ENCODE assay signal across 21 cellular contexts in the genomic region with DNA sequence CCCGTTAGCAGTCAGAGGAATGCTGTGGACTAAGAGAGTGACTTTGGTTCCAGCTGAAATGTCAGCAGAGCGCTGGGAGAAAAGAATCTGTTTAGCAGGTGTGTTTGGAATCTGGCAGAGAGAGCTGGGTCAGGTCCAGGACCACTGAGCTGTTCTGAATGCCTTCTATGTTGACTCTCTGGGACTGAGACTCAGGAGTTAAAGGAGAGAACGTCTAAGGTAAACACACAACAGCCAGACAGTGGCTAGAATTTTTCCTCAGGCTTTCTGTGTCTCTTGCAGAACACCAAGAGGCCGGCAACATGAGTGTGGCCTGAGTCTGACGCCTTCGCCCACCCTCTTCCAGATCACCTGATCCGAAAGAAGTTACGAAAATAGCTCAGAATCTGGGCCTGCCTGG.
DNase-seq lines count a peak whose midpoint lies in the region; ATAC-seq and TF ChIP-seq lines count a peak whose summit lies in the region.
"Had no signal": no experiment of that assay in that cellular context is flagged by ENCODE, and none has a peak within 500 bp of the region (broad histone marks: within the 10 kb centered on the region; RNA-seq: fewer than 3 reads in every experiment).

No MANE protein-coding gene starts in this region.

- H3K9me3 ChIP-seq in right cardiac atrium (ENCODE audit: control insufficient read depth, low read length), result no peaks in the 10 kb centered on the region
- H3K9me3 ChIP-seq in CD4-positive, alpha-beta T cell (ENCODE audit: control insufficient read depth, low read length), result no peaks in the 10 kb centered on the region

- ATAC-seq in Right ventricle myocardium superior (ENCODE audit: poor library complexity) (peak; percentile 83), right cardiac atrium (peak; percentile 45 to 57)
- ATAC-seq in CD4-positive, alpha-beta T cell (ENCODE audit: poor library complexity), result no peak
- ATAC-seq in activated naive CD8-positive, alpha-beta T cell treated with anti-CD3 and anti-CD28 coated beads, Interleukin-2, amount 50 U/mL, for 24 hours, result no peak
- ATAC-seq: activated T-cell treated with anti-CD3 and anti-CD28 coated beads, Interleukin-2, amount 50 U/mL, for 4 hours; stimulated activated memory B cell treated with anti-CD40 and anti-IgM and Interleukin-4, amounts not matched to agents 10 μg/mL and 1 μg/mL and 100 μg/mL, for 72 hours had no signal

- POLR2A ChIA-PET in CD4-positive, alpha-beta T cell (lab: Charles Lee), result no interaction called here

- no peak for TF ChIP-seq CTCF in progenitor cell of endocrine pancreas (IDR thresholded peaks at IDR 0.05; ENCODE audit: unreplicated experiment)
- no peak for TF ChIP-seq CTCF in CD4-positive, alpha-beta T cell (IDR thresholded peaks at IDR 0.05)

- 63% methylated on average over 8 of the region's 8 CpGs for WGBS in right cardiac atrium

- H3K4me1 ChIP-seq in right cardiac atrium (ENCODE audit: control insufficient read depth, insufficient read depth, low read length), result no peaks in the 10 kb centered on the region

- H3K27ac Mint-ChIP-seq in progenitor cell of endocrine pancreas, result peak overlapping the region; percentile 72
- H3K27ac Mint-ChIP-seq in CD4-positive, alpha-beta T cell, result no peak overlapping the region
- no peak overlapping the region for H3K27ac Mint-ChIP-seq in activated naive CD8-positive, alpha-beta T cell treated with anti-CD3 and anti-CD28 coated beads, Interleukin-2, amount 50 U/mL, for 24 hours
- H3K27ac Mint-ChIP-seq: activated naive CD4-positive, alpha-beta T cell treated with anti-CD3 and anti-CD28 coated beads, Interleukin-2, amount 50 U/mL, for 24 hours; CD4-positive, CD25-positive, alpha-beta regulatory T cell; dendritic cell treated with granulocyte-macrophage colony-stimulating factor and Interleukin-4, amounts not matched to agents 40 ng/mL and 50 ng/mL, for 4 days; H9; stimulated activated memory B cell treated with anti-CD40 and anti-IgM and Interleukin-4, amounts not matched to agents 10 μg/mL and 1 μg/mL and 100 μg/mL, for 72 hours; type B pancreatic cell had no signal

- no peaks in the 10 kb centered on the region for H3K36me3 Mint-ChIP-seq in progenitor cell of endocrine pancreas (ENCODE audit: insufficient read depth)
- H3K36me3 Mint-ChIP-seq in CD4-positive, alpha-beta T cell (ENCODE audit: low read depth), result no peaks in the 10 kb centered on the region
- H3K36me3 Mint-ChIP-seq in activated naive CD8-positive, alpha-beta T cell treated with anti-CD3 and anti-CD28 coated beads, Interleukin-2, amount 50 U/mL, for 24 hours (ENCODE audit: low read depth), result no peaks in the 10 kb centered on the region
- H3K36me3 Mint-ChIP-seq: activated naive CD4-positive, alpha-beta T cell treated with anti-CD3 and anti-CD28 coated beads, Interleukin-2, amount 50 U/mL, for 24 hours; brain; CD4-positive, CD25-positive, alpha-beta regulatory T cell; stimulated activated memory B cell treated with anti-CD40 and anti-IgM and Interleukin-4, amounts not matched to agents 10 μg/mL and 1 μg/mL and 100 μg/mL, for 72 hours; type B pancreatic cell had no signal

- H3K27ac ChIP-seq in right cardiac atrium (ENCODE audit: low read length), result no peak overlapping the region
- H3K27ac ChIP-seq in CD4-positive, alpha-beta T cell (ENCODE audit: low read depth, low read length), result no peak overlapping the region

- no peaks in the 10 kb centered on the region for H3K27me3 Mint-ChIP-seq in progenitor cell of endocrine pancreas
- H3K27me3 Mint-ChIP-seq in CD4-positive, alpha-beta T cell, result no peaks in the 10 kb centered on the region
- no peaks in the 10 kb centered on the region for H3K27me3 Mint-ChIP-seq in activated naive CD8-positive, alpha-beta T cell treated with anti-CD3 and anti-CD28 coated beads, Interleukin-2, amount 50 U/mL, for 24 hours
- H3K27me3 Mint-ChIP-seq: brain; CD4-positive, CD25-positive, alpha-beta regulatory T cell; dendritic cell treated with granulocyte-macrophage colony-stimulating factor and Interleukin-4, amounts not matched to agents 40 ng/mL and 50 ng/mL, for 4 days; stimulated activated memory B cell treated with anti-CD40 and anti-IgM and Interleukin-4, amounts not matched to agents 10 μg/mL and 1 μg/mL and 100 μg/mL, for 72 hours; type B pancreatic cell had no signal

- H3K4me1 Mint-ChIP-seq in progenitor cell of endocrine pancreas (ENCODE audit: low read depth), result peaks cover 19% of the 10 kb centered on the region
- no peaks in the 10 kb centered on the region for H3K4me1 Mint-ChIP-seq in CD4-positive, alpha-beta T cell (ENCODE audit: low read depth)
- H3K4me1 Mint-ChIP-seq in activated naive CD8-positive, alpha-beta T cell treated with anti-CD3 and anti-CD28 coated beads, Interleukin-2, amount 50 U/mL, for 24 hours, result peaks cover 6% of the 10 kb centered on the region
- H3K4me1 Mint-ChIP-seq: activated naive CD4-positive, alpha-beta T cell treated with anti-CD3 and anti-CD28 coated beads, Interleukin-2, amount 50 U/mL, for 24 hours; CD4-positive, CD25-positive, alpha-beta regulatory T cell had no signal

- H3K27me3 ChIP-seq in right cardiac atrium (ENCODE audit: control insufficient read depth, insufficient read depth), result no peaks in the 10 kb centered on the region
- no peaks in the 10 kb centered on the region for H3K27me3 ChIP-seq in CD4-positive, alpha-beta T cell (ENCODE audit: control insufficient read depth, insufficient read depth, low read length)

- DNase-seq in Right ventricle myocardium superior (no peak), cardiac septum (ENCODE audit: low spot score) (no peak), right cardiac atrium (no peak), progenitor cell of endocrine pancreas (ENCODE audit: low spot score, unreplicated experiment) (no peak), SIG-M5 treated with dmso at 0.1 percent for 504 hours (lab: John Stamatoyannopoulos, UW; ENCODE audit: unreplicated experiment) (no peak)
- DNase-seq in CD4-positive, alpha-beta T cell, result no peak
- no peak for DNase-seq in activated naive CD8-positive, alpha-beta T cell treated with anti-CD3 and anti-CD28 coated beads, Interleukin-2, amount 50 U/mL, for 24 hours
- no peak for DNase-seq in stimulated activated CD4-positive, alpha-beta T cell treated with anti-CD3 and anti-CD28 coated beads, Interleukin-1b, Interleukin-23, amount 100 ng/mL, for 48 hours
- DNase-seq: activated CD4-positive, alpha-beta T cell treated with anti-CD3 and anti-CD28 coated beads, Interleukin-2, amount 50 U/mL, for 4 hours; activated T-cell treated with anti-CD3 and anti-CD28 coated beads, Interleukin-2, amount 50 U/mL, for 4 hours; CD4-positive, CD25-positive, alpha-beta regulatory T cell; DMS79 treated with DMSO at 0.1 percent for 48 hours; H9; kidney; NCI-H2107; occipital lobe had no signal

- no peaks in the 10 kb centered on the region for H3K9me3 Mint-ChIP-seq in progenitor cell of endocrine pancreas (ENCODE audit: low read depth)
- H3K9me3 Mint-ChIP-seq in CD4-positive, alpha-beta T cell, result peaks cover 2% of the 10 kb centered on the region
- H3K9me3 Mint-ChIP-seq in activated naive CD8-positive, alpha-beta T cell treated with anti-CD3 and anti-CD28 coated beads, Interleukin-2, amount 50 U/mL, for 24 hours, result no peaks in the 10 kb centered on the region
- H3K9me3 Mint-ChIP-seq: brain; dendritic cell treated with granulocyte-macrophage colony-stimulating factor and Interleukin-4, amounts not matched to agents 40 ng/mL and 50 ng/mL, for 4 days; H9; stimulated activated memory B cell treated with anti-CD40 and anti-IgM and Interleukin-4, amounts not matched to agents 10 μg/mL and 1 μg/mL and 100 μg/mL, for 72 hours; type B pancreatic cell had no signal

- no peak overlapping the region for H3K4me3 ChIP-seq in right cardiac atrium (ENCODE audit: low read length)

- CTCF ChIA-PET in CD4-positive, alpha-beta T cell (lab: Charles Lee), result no interaction called here

- no peak overlapping the region for H3K4me3 Mint-ChIP-seq in progenitor cell of endocrine pancreas (ENCODE audit: low read depth)
- H3K4me3 Mint-ChIP-seq in CD4-positive, alpha-beta T cell, result no peak overlapping the region
- no peak overlapping the region for H3K4me3 Mint-ChIP-seq in activated naive CD8-positive, alpha-beta T cell treated with anti-CD3 and anti-CD28 coated beads, Interleukin-2, amount 50 U/mL, for 24 hours
- H3K4me3 Mint-ChIP-seq: activated naive CD4-positive, alpha-beta T cell treated with anti-CD3 and anti-CD28 coated beads, Interleukin-2, amount 50 U/mL, for 24 hours; activated T-cell treated with anti-CD3 and anti-CD28 coated beads, Interleukin-2, amount 50 U/mL, for 4 hours; brain; CD4-positive, CD25-positive, alpha-beta regulatory T cell; dendritic cell treated with granulocyte-macrophage colony-stimulating factor and Interleukin-4, amounts not matched to agents 40 ng/mL and 50 ng/mL, for 4 days; H9; stimulated activated memory B cell treated with anti-CD40 and anti-IgM and Interleukin-4, amounts not matched to agents 10 μg/mL and 1 μg/mL and 100 μg/mL, for 72 hours; type B pancreatic cell had no signal

- intact Hi-C loops in Right ventricle myocardium superior (cut with DNase I), result no loop called here
- intact Hi-C loops in cardiac septum (cut with DNase I), result no loop called here
- intact Hi-C loops in right cardiac atrium (cut with DNase I), result no loop called here
- intact Hi-C loops in CD4-positive, alpha-beta T cell (cut with DNase I, micrococcal nuclease), result loop anchor here in 1 of 2 experiments (10.0 kb wide), 1 partner anchor 199 kb away; no protein-coding TSS in a partner anchor

Comparison
In these comparisons a context has a peak if more than half of its experiments do, and no peak if none do; other contexts are left out.
1. ATAC-seq: peak in Right ventricle myocardium superior (single experiment) and right cardiac atrium (2 of 2); none in CD4-positive, alpha-beta T cell (single experiment) and activated naive CD8-positive, alpha-beta T cell treated with anti-CD3 and anti-CD28 coated beads, Interleukin-2, amount 50 U/mL, for 24 hours (single experiment).